Comparison of ENCODE assay signal across 29 cellular contexts in genomic region chr9:85421641-85422040, GRCh38.
A peak's percentile ranks its signal among the peaks of the same experiment; 100 is the strongest.
DNase-seq lines count a peak whose midpoint lies in the region; ATAC-seq, FAIRE-seq and TF ChIP-seq lines count a peak whose summit lies in the region.
"Had no signal": no experiment of that assay in that cellular context is flagged by ENCODE, and none has a peak within 500 bp of the region (broad histone marks: within the 10 kb centered on the region; RNA-seq: fewer than 3 reads in every experiment).

No MANE protein-coding gene starts in this region.

- POLR2A ChIA-PET in CD4-positive, alpha-beta memory T cell (lab: Charles Lee; ENCODE audit: partially characterized antibody), result no interaction called here

- peaks cover 11% of the 10 kb centered on the region for H3K4me1 Mint-ChIP-seq in activated T-cell treated with anti-CD3 and anti-CD28 coated beads, Interleukin-2, amount 50 U/mL, for 72 hours (ENCODE audit: low read depth)
- peaks cover 31% of the 10 kb centered on the region for H3K4me1 Mint-ChIP-seq in nephron
- H3K4me1 Mint-ChIP-seq in CD4-positive, alpha-beta memory T cell, result no peaks in the 10 kb centered on the region
- H3K4me1 Mint-ChIP-seq: stimulated activated memory B cell treated with anti-CD40 and anti-IgM and Interleukin-4, amounts not matched to agents 10 μg/mL and 1 μg/mL and 100 μg/mL, for 72 hours had no signal

- no peak overlapping the region for H3K4me3 ChIP-seq in brain microvascular endothelial cell (ENCODE audit: low read depth, low read length)
- no peak overlapping the region for H3K4me3 ChIP-seq in CD4-positive, alpha-beta memory T cell (ENCODE audit: low read length in 2 of 2)
- no peak overlapping the region for H3K4me3 ChIP-seq in kidney (ENCODE audit: low read length in 2 of 2)
- H3K4me3 ChIP-seq: gastroesophageal sphincter, hepatocyte, K562, SK-N-MC had no signal

- H3K27ac Mint-ChIP-seq in activated T-cell treated with anti-CD3 and anti-CD28 coated beads, Interleukin-2, amount 50 U/mL, for 72 hours, result peak overlapping the region; percentile 0
- peak overlapping the region in 2 of 3 experiments; percentile 41 to 89 for H3K27ac Mint-ChIP-seq in nephron
- no peak overlapping the region for H3K27ac Mint-ChIP-seq in CD4-positive, alpha-beta memory T cell
- H3K27ac Mint-ChIP-seq: stimulated activated memory B cell treated with anti-CD40 and anti-IgM and Interleukin-4, amounts not matched to agents 10 μg/mL and 1 μg/mL and 100 μg/mL, for 72 hours had no signal

- H3K36me3 ChIP-seq in brain microvascular endothelial cell (replicated peaks), result no peaks in the 10 kb centered on the region
- H3K36me3 ChIP-seq in CD4-positive, alpha-beta memory T cell (ENCODE audit: insufficient read depth, low read length), result no peaks in the 10 kb centered on the region
- no peaks in the 10 kb centered on the region for H3K36me3 ChIP-seq in kidney (ENCODE audit: control insufficient read depth in 1 of 2, insufficient read depth in 2 of 2, low read length in 2 of 2)
- H3K36me3 ChIP-seq: gastroesophageal sphincter had no signal

- no peak overlapping the region for H3K9ac ChIP-seq in kidney (ENCODE audit: low read length in 2 of 2)

- no peak for TF ChIP-seq CTCF in brain microvascular endothelial cell (IDR thresholded peaks at IDR 0.05; ENCODE audit: low read depth, low read length, missing control alignments)
- TF ChIP-seq CTCF in nephron (IDR thresholded peaks at IDR 0.05; ENCODE audit: unreplicated experiment in 3 of 3), result no peak
- TF ChIP-seq CTCF in kidney (IDR thresholded peaks at IDR 0.05; ENCODE audit: borderline replicate concordance, extremely low read depth, insufficient read depth), result no peak

- H3K27me3 ChIP-seq in brain microvascular endothelial cell (replicated peaks), result no peaks in the 10 kb centered on the region
- H3K27me3 ChIP-seq in CD4-positive, alpha-beta memory T cell (ENCODE audit: insufficient read depth, low read length), result no peaks in the 10 kb centered on the region
- H3K27me3 ChIP-seq: hepatocyte had no signal

- no peak overlapping the region for H3K27ac ChIP-seq in brain microvascular endothelial cell
- H3K27ac ChIP-seq in CD4-positive, alpha-beta memory T cell (ENCODE audit: low read depth, low read length), result no peak overlapping the region
- H3K27ac ChIP-seq in kidney (ENCODE audit: low read depth in 2 of 2, low read length in 2 of 2), result no peak overlapping the region
- H3K27ac ChIP-seq: gastroesophageal sphincter, hepatocyte, SK-N-MC had no signal

- no peaks in the 10 kb centered on the region for H3K9me3 ChIP-seq in CD4-positive, alpha-beta memory T cell (ENCODE audit: control insufficient read depth in 1 of 2, low read length in 2 of 2)
- no peaks in the 10 kb centered on the region for H3K9me3 ChIP-seq in kidney (ENCODE audit: control insufficient read depth in 1 of 2, low read length in 2 of 2)

- intact Hi-C loops in CD4-positive, alpha-beta memory T cell (cut with micrococcal nuclease), result no loop called here
- intact Hi-C loops in kidney (cut with DNase I), result no loop called here

- H3K36me3 Mint-ChIP-seq in activated T-cell treated with anti-CD3 and anti-CD28 coated beads, Interleukin-2, amount 50 U/mL, for 72 hours (ENCODE audit: insufficient read depth in 2 of 2), result no peaks in the 10 kb centered on the region
- H3K36me3 Mint-ChIP-seq in nephron (ENCODE audit: low read depth), result no peaks in the 10 kb centered on the region
- no peaks in the 10 kb centered on the region for H3K36me3 Mint-ChIP-seq in CD4-positive, alpha-beta memory T cell
- H3K36me3 Mint-ChIP-seq: stimulated activated memory B cell treated with anti-CD40 and anti-IgM and Interleukin-4, amounts not matched to agents 10 μg/mL and 1 μg/mL and 100 μg/mL, for 72 hours; type B pancreatic cell had no signal

- H3K9me3 Mint-ChIP-seq in activated T-cell treated with anti-CD3 and anti-CD28 coated beads, Interleukin-2, amount 50 U/mL, for 72 hours, result no peaks in the 10 kb centered on the region
- peaks cover 4% of the 10 kb centered on the region for H3K9me3 Mint-ChIP-seq in nephron
- H3K9me3 Mint-ChIP-seq in CD4-positive, alpha-beta memory T cell, result peaks cover 0 to 4% (median 0%) of the 10 kb centered on the region in 8 donors
- H3K9me3 Mint-ChIP-seq: T-helper 1 cell treated with Interleukin-12 subunit alpha and Interleukin-12 subunit beta and Interleukin-4 antibody, amounts not matched to agents 30 μg/mL and 1 μg/mL, for 36 hours; type B pancreatic cell had no signal

- DNase-seq in activated T-cell treated with anti-CD3 and anti-CD28 coated beads, Interleukin-2, amount 50 U/mL, for 72 hours, result no peak
- DNase-seq in activated T-cell treated with anti-CD3 and anti-CD28 coated beads, Interleukin-2, amount 50 U/mL, for 1 hour, result no peak
- DNase-seq in brain microvascular endothelial cell, result peak; percentile 14
- no peak for DNase-seq in CD4-positive, alpha-beta memory T cell
- DNase-seq in kidney, result no peak
- no peak for DNase-seq in NCI-H526 treated with DMSO at 0.1 percent for 48 hours (lab: John Stamatoyannopoulos, UW)
- DNase-seq: 8988T; activated CD4-positive, CD25-positive, alpha-beta regulatory T cell; activated naive CD4-positive, alpha-beta T cell treated with Interleukin-2 at 50 U/mL for 16 hours; activated T-cell treated with anti-CD3 and anti-CD28 coated beads, Interleukin-2, amount 50 U/mL, for 4 hours; Calu3; DMS79; GDM1; NCI-H2029; NCI-H524; occipital lobe; PC-3 had no signal

- CTCF ChIA-PET in CD4-positive, alpha-beta memory T cell (lab: Charles Lee; ENCODE audit: partially characterized antibody), result no interaction called here

- no peak for FAIRE-seq in kidney (lab: Jason Lieb, UNC)
- FAIRE-seq: bronchial epithelial cell, K562, TTC549 had no signal

- no peak for ATAC-seq in activated T-cell treated with anti-CD3 and anti-CD28 coated beads, Interleukin-2, amount 50 U/mL, for 72 hours (replicated peaks in 1 of 2)
- ATAC-seq in GM18517 (IDR thresholded peaks at IDR 0.05; ENCODE audit: unreplicated experiment), result no peak
- ATAC-seq: activated T-cell treated with anti-CD3 and anti-CD28 coated beads, Interleukin-2, amount 50 U/mL, for 4 hours; gastroesophageal sphincter; K562; left lobe of liver; PC-3; stimulated activated memory B cell treated with anti-CD40 and anti-IgM and Interleukin-4, amounts not matched to agents 10 μg/mL and 1 μg/mL and 100 μg/mL, for 72 hours had no signal

- no peaks in the 10 kb centered on the region for H3K4me1 ChIP-seq in CD4-positive, alpha-beta memory T cell (ENCODE audit: insufficient read depth, low read length)
- peaks cover 4 to 21% of the 10 kb centered on the region in 2 donors for H3K4me1 ChIP-seq in kidney (ENCODE audit: control insufficient read depth in 1 of 2, insufficient read depth in 1 of 2, low read depth in 1 of 2, low read length in 2 of 2)
- H3K4me1 ChIP-seq: gastroesophageal sphincter had no signal

- in situ Hi-C loops in brain microvascular endothelial cell (cut with HindIII; ENCODE audit: low pct_ligation_motif_present, low sequenced_read_pairs), result no loop called here

- peaks cover 13% of the 10 kb centered on the region for H3K27me3 Mint-ChIP-seq in activated T-cell treated with anti-CD3 and anti-CD28 coated beads, Interleukin-2, amount 50 U/mL, for 72 hours (ENCODE audit: low read depth)
- H3K27me3 Mint-ChIP-seq in nephron (ENCODE audit: low read depth), result no peaks in the 10 kb centered on the region
- H3K27me3 Mint-ChIP-seq in CD4-positive, alpha-beta memory T cell, result peaks cover 3 to 8% of the 10 kb centered on the region in 2 donors

- no peak overlapping the region for H3K4me3 Mint-ChIP-seq in activated T-cell treated with anti-CD3 and anti-CD28 coated beads, Interleukin-2, amount 50 U/mL, for 72 hours
- no peak overlapping the region for H3K4me3 Mint-ChIP-seq in nephron
- no peak overlapping the region for H3K4me3 Mint-ChIP-seq in CD4-positive, alpha-beta memory T cell
- H3K4me3 Mint-ChIP-seq: activated T-cell treated with anti-CD3 and anti-CD28 coated beads, Interleukin-2, amount 50 U/mL, for 4 hours; stimulated activated memory B cell treated with anti-CD40 and anti-IgM and Interleukin-4, amounts not matched to agents 10 μg/mL and 1 μg/mL and 100 μg/mL, for 72 hours; T-helper 1 cell treated with Interleukin-12 subunit alpha and Interleukin-12 subunit beta and Interleukin-4 antibody, amounts not matched to agents 30 μg/mL and 1 μg/mL, for 36 hours; type B pancreatic cell had no signal

Comparison
In these comparisons a context has a peak if more than half of its experiments do, and no peak if none do; other contexts are left out.
1. H3K27ac Mint-ChIP-seq: peak in activated T-cell treated with anti-CD3 and anti-CD28 coated beads, Interleukin-2, amount 50 U/mL, for 72 hours (single experiment) and nephron (2 of 3); none in CD4-positive, alpha-beta memory T cell (0 of 7).